8 cellular contexts compared by ENCODE assay signal in genomic region chr3:101848326-101848725, GRCh38. TPM values are rescaled to one million over a fixed set of nuclear protein-coding genes. Genes with fewer than 3 reads are reported as not detected.
DNase-seq lines count a peak whose midpoint lies in the region; ATAC-seq and TF ChIP-seq lines count a peak whose summit lies in the region.

No MANE protein-coding gene starts in this region.

- DNase-seq in heart right ventricle (no peak), left cardiac atrium (no peak), breast epithelium (ENCODE audit: low spot score in 2 of 2) (no peak), uterus (no peak), DMS153 (lab: John Stamatoyannopoulos, UW) (no peak), ecto neural progenitor cell (ENCODE audit: low spot score) (no peak)

- TF ChIP-seq CTCF in heart right ventricle (IDR thresholded peaks at IDR 0.05) (no peak), breast epithelium (IDR thresholded peaks at IDR 0.05) (no peak), uterus (IDR thresholded peaks at IDR 0.05) (no peak)

- TF ChIP-seq POLR2A in breast epithelium (IDR thresholded peaks at IDR 0.05) (no peak), uterus (IDR thresholded peaks at IDR 0.05) (no peak)

- intact Hi-C loops in heart right ventricle (cut with DNase I): loop anchor here in 3 of 10 donors (2.0 to 5.0 kb wide), 2 partner anchors 22 to 36 kb away; no protein-coding TSS in a partner anchor
- intact Hi-C loops in left cardiac atrium (cut with DNase I): no loop called here
- intact Hi-C loops in breast epithelium (cut with DNase I; ENCODE audit: low total_unique reads): no loop called here
- intact Hi-C loops in uterus (cut with DNase I; ENCODE audit: low total_unique reads): no loop called here

- H3K4me1 ChIP-seq in heart right ventricle: peaks cover 0 to 41% (median 11%) of the 10 kb centered on the region in 9 donors
- no peaks in the 10 kb centered on the region for H3K4me1 ChIP-seq in breast epithelium
- H3K4me1 ChIP-seq in muscle layer of duodenum (ENCODE audit: control insufficient read depth in 1 of 2, insufficient read depth in 2 of 2, low read length in 2 of 2): peaks cover 5 to 6% of the 10 kb centered on the region in 2 donors
- peaks cover 0 to 3% of the 10 kb centered on the region in 2 donors for H3K4me1 ChIP-seq in uterus

- peak overlapping the region in 8 of 10 donors; percentile 58 to 94 (median 88) for H3K4me3 ChIP-seq in heart right ventricle
- peak overlapping the region; percentile 74 to 83 (median 79) for H3K4me3 ChIP-seq in breast epithelium
- peak overlapping the region; percentile 50 to 52 for H3K4me3 ChIP-seq in muscle layer of duodenum (ENCODE audit: low read depth in 1 of 2, low read length in 2 of 2)
- peak overlapping the region; percentile 33 to 90 for H3K4me3 ChIP-seq in uterus

- WGBS in heart right ventricle, 2 donors: 46 to 58% methylated on average over 3 of the region's 3 CpGs

- ATAC-seq in heart right ventricle (no peak), left cardiac atrium (no peak), HG02973 (IDR thresholded peaks at IDR 0.05; ENCODE audit: unreplicated experiment) (no peak)

- H3K27ac ChIP-seq in heart right ventricle (peak overlapping the region; percentile 97 to 100 (median 99)), breast epithelium (peak overlapping the region; percentile 96 to 98), muscle layer of duodenum (ENCODE audit: low read length) (peak overlapping the region; percentile 92), uterus (peak overlapping the region; percentile 94 to 98)

- peaks cover 0 to 18% (median 15%) of the 10 kb centered on the region in 9 donors for H3K36me3 ChIP-seq in heart right ventricle
- H3K36me3 ChIP-seq in breast epithelium: peaks cover 2% of the 10 kb centered on the region
- peaks cover 17 to 31% of the 10 kb centered on the region in 2 donors for H3K36me3 ChIP-seq in muscle layer of duodenum (ENCODE audit: control insufficient read depth in 1 of 2, insufficient read depth in 2 of 2, low read length in 2 of 2)
- H3K36me3 ChIP-seq in uterus: no peaks in the 10 kb centered on the region

- H3K27me3 ChIP-seq in heart right ventricle: no peaks in the 10 kb centered on the region
- H3K27me3 ChIP-seq in breast epithelium: no peaks in the 10 kb centered on the region
- H3K27me3 ChIP-seq in muscle layer of duodenum (ENCODE audit: low read depth, low read length): no peaks in the 10 kb centered on the region
- no peaks in the 10 kb centered on the region for H3K27me3 ChIP-seq in uterus

- no peaks in the 10 kb centered on the region for H3K9me3 ChIP-seq in heart right ventricle
- H3K9me3 ChIP-seq in breast epithelium: no peaks in the 10 kb centered on the region
- H3K9me3 ChIP-seq in muscle layer of duodenum (ENCODE audit: control insufficient read depth in 1 of 2, low read length in 2 of 2): no peaks in the 10 kb centered on the region
- no peaks in the 10 kb centered on the region for H3K9me3 ChIP-seq in uterus

RNA-seq across cellular contexts. Expression of gene NFKBIZ, which starts 1.0 kb away (rescaled TPM):
- total RNA-seq in heart right ventricle (10 to 100 TPM in 9 of 10 donors, 1 to 10 TPM in 1; 7.7 to 26.2 (median 12.8) TPM), left cardiac atrium (10 to 100 TPM; 34.9 to 39.7 TPM), breast epithelium (100 to 1,000 TPM in 2 of 3 donors, 10 to 100 TPM in 1; 52.2 to 694 (median 243) TPM), uterus (100 to 1,000 TPM in 1 of 4 donors, 10 to 100 TPM in 3; 10.2 to 119 (median 58.9) TPM)
- 10 to 100 TPM in 1 of 2 donors, 1 to 10 TPM in 1; 5.4 to 10.5 TPM for polyA plus RNA-seq in heart right ventricle
